In the genomic region with DNA sequence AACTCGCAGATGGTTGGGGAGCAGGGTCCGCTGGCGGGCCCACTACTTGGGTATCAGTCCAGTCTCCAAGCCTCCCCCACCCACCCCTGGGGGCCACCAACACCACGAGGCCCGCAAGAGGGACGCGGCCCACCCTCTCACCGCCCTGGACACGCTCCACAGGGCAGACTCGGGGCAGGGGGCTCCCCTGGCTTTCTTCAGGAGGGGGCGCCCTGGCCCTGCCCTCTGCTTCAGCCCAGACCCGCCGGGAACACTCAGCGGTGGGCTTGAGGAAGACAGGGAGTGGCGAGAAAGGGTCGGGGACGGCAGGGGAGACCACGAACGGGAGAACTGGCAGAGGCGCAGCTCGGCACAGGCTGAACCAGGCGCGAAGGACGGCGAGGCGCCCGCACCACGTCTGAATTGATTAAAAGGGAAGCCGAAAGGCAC, we compare ENCODE assay signal across 8 cellular contexts. TPM values are rescaled to one million over a fixed set of nuclear protein-coding genes. Genes with fewer than 3 reads are reported as not detected.
A peak's percentile ranks its signal among the peaks of the same experiment; 100 is the strongest.
DNase-seq lines count a peak whose midpoint lies in the region; ATAC-seq and TF ChIP-seq lines count a peak whose summit lies in the region.

No MANE protein-coding gene starts in this region.

- no peaks in the 10 kb centered on the region for H3K36me3 Mint-ChIP-seq in activated CD4-positive, alpha-beta memory T cell treated with anti-CD3 and anti-CD28 coated beads, Interleukin-2, amount 10 ng/mL, durations not matched to agents 7 days and 5 days (ENCODE audit: low read depth)
- H3K36me3 Mint-ChIP-seq in stimulated activated memory B cell treated with anti-CD40 and anti-IgM and Interleukin-4, amounts not matched to agents 10 μg/mL and 1 μg/mL and 100 μg/mL, for 72 hours = no peaks in the 10 kb centered on the region

- H3K4me3 Mint-ChIP-seq in activated CD4-positive, alpha-beta memory T cell treated with anti-CD3 and anti-CD28 coated beads, Interleukin-2, amount 10 ng/mL, durations not matched to agents 7 days and 5 days = peak overlapping the region; percentile 62
- H3K4me3 Mint-ChIP-seq in stimulated activated memory B cell treated with anti-CD40 and anti-IgM and Interleukin-4, amounts not matched to agents 10 μg/mL and 1 μg/mL and 100 μg/mL, for 72 hours = peak overlapping the region; percentile 70

- intact Hi-C loops in left ventricle myocardium inferior (cut with micrococcal nuclease) = no loop called here

- DNase-seq in AG10803 (ENCODE audit: low read depth) (no peak), HEK293T (ENCODE audit: extremely low spot score) (no peak), left ventricle myocardium inferior (no peak)
- DNase-seq in activated CD4-positive, alpha-beta memory T cell treated with anti-CD3 and anti-CD28 coated beads, Interleukin-2, amount 10 ng/mL, durations not matched to agents 7 days and 5 days = no peak
- no peak for DNase-seq in effector CD4-positive, alpha-beta T cell

- CTCF ChIA-PET in HEK293T (lab: Yijun Ruan, JAX) = interaction anchor here (1.6 kb wide), 1 partner anchor 111 kb away, joined by 3 read pairs; no protein-coding TSS in a partner anchor
- CTCF ChIA-PET in activated CD4-positive, alpha-beta memory T cell treated with anti-CD3 and anti-CD28 coated beads, Interleukin-2, amount 10 ng/mL, durations not matched to agents 7 days and 5 days (lab: Charles Lee) = interaction anchor here (1.1 kb wide), 1 partner anchor 111 kb away, joined by 4 read pairs; no protein-coding TSS in a partner anchor

- H3K9me3 Mint-ChIP-seq in activated CD4-positive, alpha-beta memory T cell treated with anti-CD3 and anti-CD28 coated beads, Interleukin-2, amount 10 ng/mL, durations not matched to agents 7 days and 5 days = no peaks in the 10 kb centered on the region
- no peaks in the 10 kb centered on the region for H3K9me3 Mint-ChIP-seq in stimulated activated memory B cell treated with anti-CD40 and anti-IgM and Interleukin-4, amounts not matched to agents 10 μg/mL and 1 μg/mL and 100 μg/mL, for 72 hours

- H3K4me1 ChIP-seq in left ventricle myocardium inferior = peaks cover 47% of the 10 kb centered on the region

- POLR2A ChIA-PET in HEK293T (lab: Yijun Ruan, JAX) = interaction anchor here (1.0 to 1.8 kb wide), 2 partner anchors 60 to 62 kb away, joined by 3 to 5 read pairs; no protein-coding TSS in a partner anchor
- POLR2A ChIA-PET in activated CD4-positive, alpha-beta memory T cell treated with anti-CD3 and anti-CD28 coated beads, Interleukin-2, amount 10 ng/mL, durations not matched to agents 7 days and 5 days (lab: Charles Lee) = interaction anchor here (1.2 to 1.5 kb wide), 2 partner anchors 22 to 56 kb away, joined by 3 to 5 read pairs; no protein-coding TSS in a partner anchor

- peaks cover 77% of the 10 kb centered on the region for H3K27me3 Mint-ChIP-seq in activated CD4-positive, alpha-beta memory T cell treated with anti-CD3 and anti-CD28 coated beads, Interleukin-2, amount 10 ng/mL, durations not matched to agents 7 days and 5 days
- H3K27me3 Mint-ChIP-seq in stimulated activated memory B cell treated with anti-CD40 and anti-IgM and Interleukin-4, amounts not matched to agents 10 μg/mL and 1 μg/mL and 100 μg/mL, for 72 hours = peaks cover 70% of the 10 kb centered on the region

- peaks cover 39% of the 10 kb centered on the region for H3K4me1 Mint-ChIP-seq in activated CD4-positive, alpha-beta memory T cell treated with anti-CD3 and anti-CD28 coated beads, Interleukin-2, amount 10 ng/mL, durations not matched to agents 7 days and 5 days
- H3K4me1 Mint-ChIP-seq in stimulated activated memory B cell treated with anti-CD40 and anti-IgM and Interleukin-4, amounts not matched to agents 10 μg/mL and 1 μg/mL and 100 μg/mL, for 72 hours = peaks cover 27% of the 10 kb centered on the region

- peaks cover 100% of the 10 kb centered on the region for H3K27me3 ChIP-seq in left ventricle myocardium inferior (ENCODE audit: low read depth)

- H3K27ac ChIP-seq in left ventricle myocardium inferior (replicated peaks) = no peak overlapping the region

- no peak for ATAC-seq in stimulated activated memory B cell treated with anti-CD40 and anti-IgM and Interleukin-4, amounts not matched to agents 10 μg/mL and 1 μg/mL and 100 μg/mL, for 72 hours
- ATAC-seq in HG03565 (IDR thresholded peaks at IDR 0.05; ENCODE audit: unreplicated experiment) (no peak), HG03469 (IDR thresholded peaks at IDR 0.05; ENCODE audit: unreplicated experiment) (no peak)

- no peaks in the 10 kb centered on the region for H3K9me3 ChIP-seq in left ventricle myocardium inferior (replicated peaks)

- TF ChIP-seq CTCF in AG10803 (conservative IDR thresholded peaks at IDR 0.05; ENCODE audit: low read length) (no peak), left ventricle myocardium inferior (IDR thresholded peaks at IDR 0.05; ENCODE audit: borderline replicate concordance) (no peak)

- no peak overlapping the region for H3K27ac Mint-ChIP-seq in activated CD4-positive, alpha-beta memory T cell treated with anti-CD3 and anti-CD28 coated beads, Interleukin-2, amount 10 ng/mL, durations not matched to agents 7 days and 5 days
- H3K27ac Mint-ChIP-seq in stimulated activated memory B cell treated with anti-CD40 and anti-IgM and Interleukin-4, amounts not matched to agents 10 μg/mL and 1 μg/mL and 100 μg/mL, for 72 hours = peak overlapping the region; percentile 38

- H3K36me3 ChIP-seq in left ventricle myocardium inferior = no peaks in the 10 kb centered on the region

- H3K4me3 ChIP-seq in AG10803 (ENCODE audit: low read length) (peak overlapping the region; percentile 63), left ventricle myocardium inferior (peak overlapping the region; percentile 58)

TF ChIP-seq in HEK293T, 16 proteins besides CTCF, POLR2A, EP300 and RAD21:
- TF ChIP-seq L3MBTL2 (conservative IDR thresholded peaks at IDR 0.05) = peak; percentile 16; the same call in 1 of the 2 replicates
- no peak for TF ChIP-seq CTBP1 (IDR thresholded peaks at IDR 0.05; ENCODE audit: borderline replicate concordance)
- TF ChIP-seq ZNF384 (IDR thresholded peaks at IDR 0.05) = no peak
- TF ChIP-seq ELF4 (IDR thresholded peaks at IDR 0.05) = no peak

RNA-seq across cellular contexts. Expression of a gene that starts 1.6 kb away (rescaled TPM):
- under 1 TPM; 0.48 to 0.68 TPM for total RNA-seq in activated CD4-positive, alpha-beta memory T cell treated with anti-CD3 and anti-CD28 coated beads, Interleukin-2, amount 10 ng/mL, durations not matched to agents 7 days and 5 days
- total RNA-seq in left ventricle myocardium inferior = 0.38 TPM
